ENCODE assay signal across 9 cellular contexts in genomic region chr11:60422609-60423008, GRCh38. TPM values are rescaled to one million over a fixed set of nuclear protein-coding genes. Genes with fewer than 3 reads are reported as not detected.
"Had no signal": no experiment of that assay in that cellular context is flagged by ENCODE, and none has a peak within 500 bp of the region (broad histone marks: within the 10 kb centered on the region; RNA-seq: fewer than 3 reads in every experiment).

No MANE protein-coding gene starts in this region.

- ATAC-seq: GM12878 had no signal

- H3K4me3 ChIP-seq: GM12878 had no signal

- FAIRE-seq: G401.6, GM12878, GM12891, GM12892, GM18507, GM19239 had no signal

- DNase-seq: GDM1, GF-D8 had no signal

RNA-seq across cellular contexts. Expression of gene MS4A5, which starts 6.8 kb away (rescaled TPM):
- total RNA-seq: G401, GM12878 had no signal
- polyA plus RNA-seq: GM12878 had no signal

RNA-seq across cellular contexts. Expression of gene MS4A14, which starts 26.4 kb away (rescaled TPM):
- total RNA-seq: G401 had no signal

RNA-seq across cellular contexts. Expression of gene MS4A1, which starts 33.0 kb away (rescaled TPM):
- total RNA-seq: G401 had no signal

RNA-seq across cellular contexts. Expression of gene MS4A7, which starts 44.3 kb away (rescaled TPM):
- total RNA-seq: G401 had no signal
